ENCODE assay signal across 8 cellular contexts in the genomic region with DNA sequence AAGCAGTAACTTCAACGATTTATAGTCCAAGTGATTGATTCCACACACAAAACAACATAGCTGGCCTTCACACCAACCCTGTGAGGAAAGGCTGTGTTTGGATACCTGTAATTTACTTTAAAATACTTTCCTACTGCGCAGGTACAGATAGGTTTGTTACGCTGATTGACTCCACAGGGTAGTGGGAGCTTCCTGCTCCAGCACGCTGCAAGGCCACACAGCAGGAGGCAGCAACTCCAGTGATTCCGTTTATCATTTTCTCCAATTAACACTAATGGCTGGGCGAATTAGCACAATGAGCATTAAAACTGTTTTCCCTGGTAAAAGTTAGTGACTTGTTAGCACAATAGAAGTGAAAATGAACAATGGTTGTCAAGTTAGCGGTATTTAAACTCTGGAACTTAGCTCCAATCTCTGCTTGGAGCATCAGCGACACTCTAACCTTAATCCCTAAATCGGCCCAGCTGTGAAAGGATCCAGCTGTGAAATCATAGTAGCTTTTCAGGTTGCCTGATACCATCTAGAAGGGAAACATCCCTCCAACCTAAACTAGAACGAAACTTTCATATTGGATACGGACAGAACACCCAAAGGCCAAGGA. TPM values are rescaled to one million over a fixed set of nuclear protein-coding genes. Genes with fewer than 3 reads are reported as not detected.
DNase-seq lines count a peak whose midpoint lies in the region; ATAC-seq, FAIRE-seq and TF ChIP-seq lines count a peak whose summit lies in the region.

No MANE protein-coding gene starts in this region.

- H3K36me3 ChIP-seq in HUES48 (ENCODE audit: control insufficient read depth, insufficient read depth, low read length) = peaks cover 5% of the 10 kb centered on the region; the same call in 1 of the 2 replicates
- H3K36me3 ChIP-seq in GM12878 (ENCODE audit: control insufficient read depth in 2 of 2, insufficient read depth in 2 of 2, low read length in 1 of 2) = peaks cover 0 to 11% of the 10 kb centered on the region in 2 experiments; a peak in 2 of 4 replicates

- intact Hi-C loops in GM12878 (cut with micrococcal nuclease; ENCODE audit: unreplicated experiment) = loop anchor here (5.0 to 10.0 kb wide), 3 partner anchors 116 to 1632 kb away; partner anchors contain the start of genes CDNF, HSPA14 and MSANTD7

- peaks cover 17% of the 10 kb centered on the region for H3K27me3 ChIP-seq in HUES48 (ENCODE audit: control insufficient read depth, insufficient read depth, low read length)
- H3K27me3 ChIP-seq in GM12878 (replicated peaks in 1 of 2; ENCODE audit: control insufficient read depth in 2 of 2, insufficient read depth in 2 of 2, low read length in 1 of 2) = no peaks in the 10 kb centered on the region

- TF ChIP-seq RAD21 in GM12878 (IDR thresholded peaks at IDR 0.05; ENCODE audit: insufficient read depth, low read depth, low read length) = no peak

- H4K20me1 ChIP-seq in GM12878 (ENCODE audit: control insufficient read depth, insufficient read depth) = 0 out of 2 replicates have a peak, but pooled peaks cover 4% of the 10 kb centered on the region

- CTCF ChIA-PET in GM12878 (lab: Yijun Ruan, JAX) = interaction anchor here (0.7 to 3.0 kb wide), 22 partner anchors 8 to 770 kb away, joined by 3 to 22 read pairs (median 4); partner anchors contain the start of genes CDNF, HSPA14, MSANTD7 and SUV39H2

- 1% methylated on average over 11 of the region's 11 CpGs for WGBS in GM12878 (ENCODE audit: insufficient coverage, insufficient replicate concordance, low lambda C conversion rate, missing lambda C conversion rate)

- SMC1A ChIA-PET in GM12878 (lab: Charles Lee; ENCODE audit: uncharacterized antibody, unreplicated experiment) = interaction anchor here (0.7 to 3.1 kb wide), 21 partner anchors 9 to 416 kb away, joined by 3 to 23 read pairs (median 5); partner anchors contain the start of genes CDNF, HSPA14, MSANTD7 and SUV39H2

- no peak for TF ChIP-seq POLR2A in GM12878 (IDR thresholded peaks at IDR 0.05; ENCODE audit: low read depth, low read length)

- DNase-seq in AG10803 (ENCODE audit: low read depth) (no peak), GM12878 (ENCODE audit: low read depth, low spot score) (no peak), lung microvascular endothelial cell (ENCODE audit: low read depth in 2 of 2) (peak; percentile 20 to 35), cortex of kidney (lab: John Stamatoyannopoulos, UW) (no peak), NCI-H2171 (lab: John Stamatoyannopoulos, UW) (no peak)
- no peak for DNase-seq in stimulated activated CD4-positive, alpha-beta T cell treated with anti-CD3 and anti-CD28 coated beads, Interleukin-12 subunit alpha, Interleukin-12 subunit beta, amount 100 ng/mL, for 4 hours

- no peak for TF ChIP-seq EP300 in GM12878 (IDR thresholded peaks at IDR 0.05; ENCODE audit: borderline replicate concordance in 1 of 2, control insufficient read depth in 1 of 2, low read depth in 2 of 2, low read length in 2 of 2)

- 0 out of 2 replicates have a peak overlapping the region, but pooled peaks have one; percentile 28 for H3K9ac ChIP-seq in HUES48 (ENCODE audit: low read depth, low read length)
- H3K9ac ChIP-seq in GM12878 (ENCODE audit: control insufficient read depth, insufficient read depth, low read length) = peak overlapping the region; percentile 95

- BruUV-seq in GM12878 (replicated peaks; lab: Mats Ljungman, UMichigan) = TSS peak; percentile 61

- no peak for FAIRE-seq in GM12878 (lab: Jason Lieb, UNC)

- RAD21 ChIA-PET in GM12878 (lab: Charles Lee; ENCODE audit: unreplicated experiment) = interaction anchor here (0.7 to 2.9 kb wide), 16 partner anchors 19 to 456 kb away, joined by 3 to 18 read pairs (median 5); partner anchors contain the start of genes CDNF, HSPA14, MSANTD7 and NMT2

- H3K27ac ChIP-seq in HUES48 (ENCODE audit: low read depth, low read length) = peak overlapping the region; percentile 87
- peak overlapping the region; percentile 98 for H3K27ac ChIP-seq in GM12878 (ENCODE audit: control insufficient read depth, insufficient read depth)

- peak overlapping the region; percentile 90 for H3K4me2 ChIP-seq in GM12878 (ENCODE audit: control insufficient read depth, insufficient read depth)

- ATAC-seq in GM12878 (0 out of 3 replicates have a peak, but pooled peaks have one; percentile 6), GM18873 (IDR thresholded peaks at IDR 0.05; ENCODE audit: low FRiP score, unreplicated experiment) (no peak)

- POLR2A ChIA-PET in GM12878 (lab: Charles Lee) = interaction anchor here (0.7 to 5.0 kb wide), 11 partner anchors 19 to 413 kb away, joined by 3 to 17 read pairs (median 3); partner anchors contain the start of genes CDNF, HSPA14, MSANTD7 and SUV39H2

- peaks cover 54% of the 10 kb centered on the region for H3K79me2 ChIP-seq in GM12878 (ENCODE audit: control insufficient read depth, insufficient read depth, low read length)

- H3K9me3 ChIP-seq in HUES48 (ENCODE audit: control insufficient read depth, insufficient read depth, low read length) (no peaks in the 10 kb centered on the region), GM12878 (replicated peaks; ENCODE audit: control insufficient read depth, insufficient read depth, low read length) (no peaks in the 10 kb centered on the region)

- in situ Hi-C loops in GM12878 (cut with MboI) = no loop called here

- H3K4me1 ChIP-seq in HUES48 (ENCODE audit: control insufficient read depth, insufficient read depth, low read length) = peaks cover 12% of the 10 kb centered on the region
- H3K4me1 ChIP-seq in GM12878 (ENCODE audit: control insufficient read depth, insufficient read depth, low read length) = peaks cover 21% of the 10 kb centered on the region

- H2AFZ ChIP-seq in GM12878 (ENCODE audit: control insufficient read depth, low read depth, low read length) = peak overlapping the region; percentile 77; the same call in 1 of the 2 replicates

- H3K4me3 ChIP-seq in AG10803 (ENCODE audit: low read length) (peak overlapping the region; percentile 93), HUES48 (ENCODE audit: low read depth, low read length) (peak overlapping the region; percentile 76), GM12878 (peak overlapping the region; percentile 91)

- TF ChIP-seq CTCF in AG10803 (conservative IDR thresholded peaks at IDR 0.05; ENCODE audit: low read length) = peak; percentile 36
- TF ChIP-seq CTCF in GM12878 (IDR thresholded peaks at IDR 0.05 in 2 of 3, conservative IDR thresholded peaks at IDR 0.05 in 1 of 3; ENCODE audit: control insufficient read depth in 2 of 3, extremely low read depth in 1 of 3, insufficient read depth in 1 of 3, low read depth in 3 of 3, low read length in 3 of 3) = no peak

TF ChIP-seq in GM12878, 131 proteins besides CTCF, POLR2A, EP300 and RAD21 (continues in another document):
- no peak for TF ChIP-seq PAX8 (IDR thresholded peaks at IDR 0.05)
- no peak for TF ChIP-seq ZNF384 (IDR thresholded peaks at IDR 0.05; ENCODE audit: borderline replicate concordance, low read depth, low read length)
- TF ChIP-seq STAT3 (IDR thresholded peaks at IDR 0.05; ENCODE audit: low read depth, low read length) = no peak
- no peak for TF ChIP-seq SIX5 (IDR thresholded peaks at IDR 0.05; ENCODE audit: low read depth, low read length, severe bottlenecking)

RNA-seq across cellular contexts. Expression of gene DCLRE1C, which starts 0.9 kb away (rescaled TPM):
- 40.7 and 42.5 TPM in 2 replicates for total RNA-seq in GM12878 (2013; cell fraction: nucleolus; rRNA removed)
- 24.6 and 25.8 TPM in 2 replicates for total RNA-seq in GM12878 (2014; rRNA removed)
- total RNA-seq in GM12878 (2014; rRNA removed; fragmentation: Illumina TruSeq; extraction: Trizol) = 29.5 and 32.1 TPM in 2 replicates
- total RNA-seq in GM12878 (2021) = 19.8 and 20.6 TPM in 2 replicates
- polyA plus RNA-seq in GM12878 (2011; ENCODE audit: low read depth) = 10.0 TPM
- 19.3 and 26.3 TPM in 2 replicates for polyA plus RNA-seq in GM12878 (2011; rRNA removed)
- 11.7 and 14.1 TPM in 2 replicates for polyA plus RNA-seq in GM12878 (2011; cell fraction: cytosol; rRNA removed)
- polyA plus RNA-seq in GM12878 (2011; cell fraction: nucleus; rRNA removed) = 20.8 and 25.3 TPM in 2 replicates
- polyA plus RNA-seq in GM12878 (2012) = 10.1 and 11.8 TPM in 2 replicates
- polyA plus RNA-seq in GM12878 (2014; fragmentation: Illumina TruSeq; extraction: Trizol) = 28.7 and 29.2 TPM in 2 replicates
- 10 to 100 TPM; 15.7 to 26.2 TPM for polyA plus RNA-seq in GM12878 (2014; fragmentation: Nextera tagmentation; extraction: Ambion mirVana)
- polyA plus RNA-seq in GM12878 (2014; rRNA removed) = 18.5 and 20.3 TPM in 2 replicates
- polyA plus RNA-seq in GM12878 (2016; fragmentation: Nextera tagmentation; extraction: Ambion mirVana) = 10 to 100 TPM; 35.7 to 43.4 TPM
- 19.5 and 24.3 TPM in 2 replicates for polyA minus RNA-seq in GM12878 (2011; rRNA and poly(A)+ RNA removed)
- polyA minus RNA-seq in GM12878 (2011; cell fraction: cytosol; rRNA and poly(A)+ RNA removed) = 6.4 and 10.0 TPM in 2 replicates
- 18.4 and 27.3 TPM in 2 replicates for polyA minus RNA-seq in GM12878 (2011; cell fraction: nucleus; rRNA and poly(A)+ RNA removed)
- 4.0 and 5.2 TPM in 2 replicates for total RNA-seq in lung microvascular endothelial cell

RNA-seq across cellular contexts. Expression of gene MEIG1, which starts 6.2 kb away (rescaled TPM):
- not detected in 2 replicates for total RNA-seq in GM12878 (2013; cell fraction: nucleolus; rRNA removed)
- total RNA-seq in GM12878 (2014; rRNA removed) (not detected in 2 replicates), GM12878 (2014; rRNA removed; fragmentation: Illumina TruSeq; extraction: Trizol) (0.67 TPM in 1 of 2 replicates, not detected in the other), GM12878 (2021) (not detected in 2 replicates), lung microvascular endothelial cell (0.20 TPM in 1 of 2 replicates, not detected in the other)
- polyA plus RNA-seq in GM12878 (2011; ENCODE audit: low read depth) = not detected
- polyA plus RNA-seq in GM12878 (2011; rRNA removed) (0.22 and 0.62 TPM in 2 replicates), GM12878 (2014; fragmentation: Illumina TruSeq; extraction: Trizol) (0.13 TPM in 1 of 2 replicates, not detected in the other), GM12878 (2014; fragmentation: Nextera tagmentation; extraction: Ambion mirVana) (under 1 TPM; 0.79 to 0.80 TPM), GM12878 (2014; rRNA removed) (0.71 and 1.1 TPM in 2 replicates), GM12878 (2016; fragmentation: Nextera tagmentation; extraction: Ambion mirVana) (1 to 10 TPM; 1.8 to 1.9 TPM)
- not detected in 2 replicates for polyA plus RNA-seq in GM12878 (2011; cell fraction: cytosol; rRNA removed)
- not detected in 2 replicates for polyA plus RNA-seq in GM12878 (2011; cell fraction: nucleus; rRNA removed)
- polyA plus RNA-seq in GM12878 (2012) = not detected in 2 replicates
- polyA minus RNA-seq in GM12878 (2011; rRNA and poly(A)+ RNA removed) = not detected in 2 replicates
- not detected in 2 replicates for polyA minus RNA-seq in GM12878 (2011; cell fraction: cytosol; rRNA and poly(A)+ RNA removed)
- not detected in 2 replicates for polyA minus RNA-seq in GM12878 (2011; cell fraction: nucleus; rRNA and poly(A)+ RNA removed)

Comparison
In these comparisons a context has a peak if more than half of its experiments do, and no peak if none do; other contexts are left out.
1. DNase-seq: peak in lung microvascular endothelial cell (2 of 2); none in AG10803 (single experiment), GM12878 (single experiment), cortex of kidney (single experiment), NCI-H2171 (single experiment) and stimulated activated CD4-positive, alpha-beta T cell treated with anti-CD3 and anti-CD28 coated beads, Interleukin-12 subunit alpha, Interleukin-12 subunit beta, amount 100 ng/mL, for 4 hours (single experiment).
2. Peak in every context shown above with its lines, with median percentiles within 50 percentile points of each other: H3K4me3 ChIP-seq.